Comparison of ENCODE assay signal across 8 cellular contexts in the genomic region with DNA sequence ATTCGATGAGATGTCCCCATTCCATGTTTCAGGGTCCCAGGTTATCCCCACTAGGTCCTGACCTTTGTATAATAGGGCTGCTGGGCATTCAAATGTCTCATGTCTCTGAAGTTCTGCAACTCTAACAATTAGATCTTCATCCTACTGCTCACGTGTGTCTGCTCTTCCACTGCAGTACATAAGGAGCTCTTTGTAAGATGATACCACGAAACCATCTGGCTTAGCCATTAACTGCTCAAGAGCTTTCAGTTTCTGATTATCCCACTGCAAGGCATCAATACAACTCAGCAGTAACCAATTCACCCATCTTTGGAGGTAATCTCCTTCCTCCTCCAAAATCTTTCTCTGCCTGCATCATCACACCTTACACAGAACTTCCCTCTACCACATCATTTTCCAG. TPM values are rescaled to one million over a fixed set of nuclear protein-coding genes. Genes with fewer than 3 reads are reported as not detected.
A peak's percentile ranks its signal among the peaks of the same experiment; 100 is the strongest.
DNase-seq lines count a peak whose midpoint lies in the region; ATAC-seq lines count a peak whose summit lies in the region.

No MANE protein-coding gene starts in this region.

- ATAC-seq in GM19395 (IDR thresholded peaks at IDR 0.05; ENCODE audit: unreplicated experiment) (peak; percentile 99), HG03045 (IDR thresholded peaks at IDR 0.05; ENCODE audit: unreplicated experiment) (peak; percentile 84)

- intact Hi-C loops in cardiac septum (cut with DNase I): no loop called here

- DNase-seq in DMS79 treated with DMSO at 0.1 percent for 48 hours (lab: John Stamatoyannopoulos, UW): peak; percentile 26
- DNase-seq in NCI-H524 (lab: John Stamatoyannopoulos, UW): peak; percentile 85 to 96
- no peak for DNase-seq in cardiac septum (ENCODE audit: low spot score)
- DNase-seq in medulla oblongata (ENCODE audit: extremely low spot score): no peak
- no peak for DNase-seq in kidney glomerular epithelial cell (lab: John Stamatoyannopoulos, UW)
- no peak for DNase-seq in stimulated activated CD4-positive, alpha-beta T cell treated with anti-CD3 and anti-CD28 coated beads, Interleukin-15, amount 100 ng/mL, for 24 hours

RNA-seq across cellular contexts. Expression of a gene that starts 49.9 kb away (rescaled TPM):
- 214 TPM for total RNA-seq in cardiac septum

Comparison
In these comparisons a context has a peak if more than half of its experiments do, and no peak if none do; other contexts are left out.
1. DNase-seq: peak in DMS79 treated with DMSO at 0.1 percent for 48 hours (single experiment) and NCI-H524 (2 of 2); none in cardiac septum (single experiment), medulla oblongata (single experiment), kidney glomerular epithelial cell (single experiment) and stimulated activated CD4-positive, alpha-beta T cell treated with anti-CD3 and anti-CD28 coated beads, Interleukin-15, amount 100 ng/mL, for 24 hours (single experiment).